8 cellular contexts compared by ENCODE assay signal in genomic region chr4:123599061-123599919, GRCh38.
DNase-seq lines count a peak whose midpoint lies in the region; ATAC-seq lines count a peak whose summit lies in the region.

No MANE protein-coding gene starts in this region.

- ATAC-seq in GM18502 (IDR thresholded peaks at IDR 0.05; ENCODE audit: poor library complexity, unreplicated experiment), result peak; percentile 15
- ATAC-seq in HG02642 (IDR thresholded peaks at IDR 0.05; ENCODE audit: poor library complexity, unreplicated experiment), result peak; percentile 6

- no peak overlapping the region for H3K4me3 ChIP-seq in SJSA1

- no peaks in the 10 kb centered on the region for H3K36me3 ChIP-seq in SJSA1

- H3K27ac ChIP-seq in SJSA1, result peak overlapping the region; percentile 20; the same call in 1 of the 2 replicates

- no peaks in the 10 kb centered on the region for H3K9me3 ChIP-seq in SJSA1 (replicated peaks)

- peaks cover 26% of the 10 kb centered on the region for H3K4me1 ChIP-seq in SJSA1 (replicated peaks)

- DNase-seq in SJSA1 (ENCODE audit: low read depth in 1 of 2, low spot score in 2 of 2) (no peak), iris pigment epithelial cell (ENCODE audit: low read depth) (peak; percentile 88), cerebellum (ENCODE audit: low spot score) (no peak), G401 (ENCODE audit: low spot score) (no peak), hippocampal formation (lab: John Stamatoyannopoulos, UW) (no peak)
- no peak for DNase-seq in stimulated activated CD4-positive, alpha-beta T cell treated with anti-CD3 and anti-CD28 coated beads, Interleukin-2, amount 100 ng/mL, for 24 hours

- no peaks in the 10 kb centered on the region for H3K27me3 ChIP-seq in SJSA1 (replicated peaks)

- in situ Hi-C loops in G401 (cut with HindIII; ENCODE audit: low sequenced_read_pairs), result no loop called here
